ENCODE assay signal across 12 cellular contexts in genomic region chr14:91410781-91411536, GRCh38. TPM values are rescaled to one million over a fixed set of nuclear protein-coding genes. Genes with fewer than 3 reads are reported as not detected.
DNase-seq lines count a peak whose midpoint lies in the region; ATAC-seq, FAIRE-seq and TF ChIP-seq lines count a peak whose summit lies in the region.
"Had no signal": no experiment of that assay in that cellular context is flagged by ENCODE, and none has a peak within 500 bp of the region (broad histone marks: within the 10 kb centered on the region; RNA-seq: fewer than 3 reads in every experiment).

No MANE protein-coding gene starts in this region.

- dilution Hi-C loops in mammary epithelial cell (cut with HindIII; ENCODE audit: low sequenced_read_pairs) = no loop called here

- H3K27me3 ChIP-seq in mammary epithelial cell (ENCODE audit: insufficient read depth, low read length) (no peaks in the 10 kb centered on the region), HepG2 (ENCODE audit: control insufficient read depth in 1 of 2, insufficient read depth in 2 of 2, low read length in 2 of 2) (no peaks in the 10 kb centered on the region; a peak in 1 of 5 replicates), GM23248 (replicated peaks; ENCODE audit: insufficient read depth) (peaks cover 23% of the 10 kb centered on the region; the same call in 1 of the 2 replicates)

- H3K4me1 Mint-ChIP-seq in MCF 10A (ENCODE audit: insufficient read depth, unreplicated experiment) = peaks cover 4% of the 10 kb centered on the region
- H3K4me1 Mint-ChIP-seq in effector memory CD8-positive, alpha-beta T cell (ENCODE audit: low read depth in 2 of 2) = peaks cover 83 to 84% of the 10 kb centered on the region in 2 donors

- intact Hi-C loops in MCF 10A (cut with micrococcal nuclease) (no loop called here), mammary epithelial cell (cut with micrococcal nuclease) (no loop called here), OCI-LY7 (cut with micrococcal nuclease; ENCODE audit: unreplicated experiment) (no loop called here), HepG2 (cut with micrococcal nuclease; ENCODE audit: unreplicated experiment) (no loop called here)

- WGBS in mammary epithelial cell (ENCODE audit: low coverage, missing lambda C conversion rate) = 95% methylated on average over 11 of the region's 12 CpGs
- WGBS in HepG2 (ENCODE audit: low lambda C conversion rate) = 96% methylated on average over 12 of the region's 12 CpGs
- 64 to 71% methylated on average over 12 of the region's 12 CpGs for WGBS in GM23248 (ENCODE audit: low coverage in 1 of 2, low lambda C conversion rate in 2 of 2, missing lambda C conversion rate in 2 of 2), 2 experiments

- CTCF ChIA-PET in MCF 10A (lab: Yijun Ruan, JAX) = interaction anchor here (0.6 to 1.3 kb wide), 3 partner anchors 88 to 123 kb away, joined by 3 to 4 read pairs (median 3); no protein-coding TSS in a partner anchor
- CTCF ChIA-PET in mammary epithelial cell (lab: Charles Lee; ENCODE audit: low non-redundant PET) = no interaction called here
- CTCF ChIA-PET in OCI-LY7 (lab: Charles Lee; ENCODE audit: unreplicated experiment) = interaction anchor here (1.1 kb wide), 1 partner anchor 13 kb away, joined by 5 read pairs; no protein-coding TSS in a partner anchor
- CTCF ChIA-PET in HepG2 (lab: Yijun Ruan, JAX; ENCODE audit: low intra/inter-chr PET ratio, low total read pairs) = no interaction called here

- BruUV-seq in MCF 10A (replicated peaks; lab: Mats Ljungman, UMichigan) (no TSS peak), mammary epithelial cell (replicated peaks; lab: Mats Ljungman, UMichigan) (no TSS peak), OCI-LY7 (replicated peaks; lab: Mats Ljungman, UMichigan) (no TSS peak), HepG2 (replicated peaks; lab: Mats Ljungman, UMichigan) (no TSS peak)

- no peak overlapping the region for H3K27ac ChIP-seq in mammary epithelial cell (ENCODE audit: insufficient read depth, low read depth, low read length)
- peak overlapping the region; percentile 50 for H3K27ac ChIP-seq in OCI-LY7 (ENCODE audit: low read depth, low read length, poor library complexity, severe bottlenecking)
- H3K27ac ChIP-seq in HepG2 (ENCODE audit: extremely low read length, insufficient read depth, low read length) = no peak overlapping the region
- H3K27ac ChIP-seq in GM23248 = no peak overlapping the region
- H3K27ac ChIP-seq: parathyroid adenoma had no signal

- no peak for FAIRE-seq in HepG2 (lab: Jason Lieb, UNC)

- H3K27me3 Mint-ChIP-seq in MCF 10A (ENCODE audit: insufficient read depth, unreplicated experiment) = no peaks in the 10 kb centered on the region
- no peaks in the 10 kb centered on the region for H3K27me3 Mint-ChIP-seq in effector memory CD8-positive, alpha-beta T cell

- no peak for ATAC-seq in effector memory CD8-positive, alpha-beta T cell (replicated peaks)
- no peak for ATAC-seq in HepG2

- DNase-seq in MCF 10A (ENCODE audit: unreplicated experiment) (no peak), mammary epithelial cell (no peak), OCI-LY7 (ENCODE audit: low spot score) (peak; percentile 61), superior temporal gyrus (ENCODE audit: extremely low spot score) (no peak), HepG2 (ENCODE audit: low spot score) (no peak), GM23248 (no peak)
- DNase-seq in effector memory CD8-positive, alpha-beta T cell = no peak
- DNase-seq in stimulated activated CD4-positive, alpha-beta T cell treated with anti-CD3 and anti-CD28 coated beads, Interleukin-4, amount 100 ng/mL, for 4 hours = no peak
- DNase-seq: activated gamma-delta T cell, islet precursor cell had no signal

- H3K36me3 ChIP-seq in mammary epithelial cell (ENCODE audit: insufficient read depth, low read length) = no peaks in the 10 kb centered on the region
- peaks cover 100% of the 10 kb centered on the region for H3K36me3 ChIP-seq in OCI-LY7 (ENCODE audit: insufficient read depth, low read length)
- H3K36me3 ChIP-seq in HepG2 (replicated peaks in 1 of 2; ENCODE audit: control insufficient read depth in 1 of 2, insufficient read depth in 2 of 2, low read length in 2 of 2) = peaks cover 6 to 8% of the 10 kb centered on the region in 2 experiments; a peak in 3 of 5 replicates
- no peaks in the 10 kb centered on the region for H3K36me3 ChIP-seq in GM23248 (ENCODE audit: low read depth)

- TF ChIP-seq RAD21 in HepG2 (CRISPR knock-in tag; IDR thresholded peaks at IDR 0.05) = no peak

- H3F3A ChIP-seq in GM23248 (ENCODE audit: insufficient read depth) = no peaks in the 10 kb centered on the region

- H3K9ac ChIP-seq in mammary epithelial cell (ENCODE audit: insufficient read depth, low read length) = no peak overlapping the region
- H3K9ac ChIP-seq in HepG2 (ENCODE audit: insufficient read depth, low read depth, low read length) = no peak overlapping the region
- no peak overlapping the region for H3K9ac ChIP-seq in GM23248
- H3K9ac ChIP-seq: parathyroid adenoma had no signal

- H3K4me1 ChIP-seq in mammary epithelial cell (ENCODE audit: insufficient read depth, low read length) = no peaks in the 10 kb centered on the region
- peaks cover 87% of the 10 kb centered on the region for H3K4me1 ChIP-seq in OCI-LY7 (ENCODE audit: insufficient read depth, low read length, poor library complexity, severe bottlenecking)
- H3K4me1 ChIP-seq in HepG2 (ENCODE audit: insufficient read depth, low read length) = peaks cover 44% of the 10 kb centered on the region
- no peaks in the 10 kb centered on the region for H3K4me1 ChIP-seq in GM23248 (ENCODE audit: insufficient read depth)

- POLR2A ChIA-PET in MCF 10A (lab: Yijun Ruan, JAX) = interaction anchor here (0.6 kb wide), 1 partner anchor 20 kb away, joined by 3 read pairs; no protein-coding TSS in a partner anchor
- POLR2A ChIA-PET in OCI-LY7 (lab: Charles Lee) = interaction anchor here (0.7 to 12.4 kb wide), 7 partner anchors 10 to 98 kb away, joined by 3 to 196 read pairs (median 3); no protein-coding TSS in a partner anchor
- POLR2A ChIA-PET in HepG2 (lab: Yijun Ruan, JAX) = no interaction called here

- peaks cover 14% of the 10 kb centered on the region for H3K36me3 Mint-ChIP-seq in MCF 10A (ENCODE audit: insufficient read depth, unreplicated experiment)
- H3K36me3 Mint-ChIP-seq in effector memory CD8-positive, alpha-beta T cell (ENCODE audit: insufficient read depth) = peaks cover 93% of the 10 kb centered on the region

- TF ChIP-seq EP300 in HepG2 (IDR thresholded peaks at IDR 0.05; ENCODE audit: low read depth in 2 of 2, low read length in 2 of 2) (no peak), HepG2 (CRISPR knock-in tag; IDR thresholded peaks at IDR 0.05; ENCODE audit: borderline replicate concordance) (no peak)

- H3K9me3 ChIP-seq in mammary epithelial cell (replicated peaks; ENCODE audit: insufficient read depth, low read length) (no peaks in the 10 kb centered on the region), OCI-LY7 (ENCODE audit: low read length) (no peaks in the 10 kb centered on the region), HepG2 (ENCODE audit: low read length) (no peaks in the 10 kb centered on the region), GM23248 (ENCODE audit: low read depth) (no peaks in the 10 kb centered on the region)

- peak overlapping the region; percentile 20 for H3K27ac Mint-ChIP-seq in MCF 10A (ENCODE audit: low read depth, unreplicated experiment)
- peak overlapping the region; percentile 91 to 93 for H3K27ac Mint-ChIP-seq in effector memory CD8-positive, alpha-beta T cell

- TF ChIP-seq POLR2A in HepG2 (IDR thresholded peaks at IDR 0.05; ENCODE audit: insufficient read depth in 1 of 2, low read depth in 2 of 2, low read length in 2 of 2) = no peak

- H3K9me2 ChIP-seq in OCI-LY7 (ENCODE audit: insufficient read depth, low read length) (no peaks in the 10 kb centered on the region), GM23248 (ENCODE audit: insufficient read depth) (no peaks in the 10 kb centered on the region)

- H2AFZ ChIP-seq in mammary epithelial cell (ENCODE audit: low read depth, low read length) (no peak overlapping the region), OCI-LY7 (ENCODE audit: low read length) (no peak overlapping the region), HepG2 (ENCODE audit: low read length) (no peak overlapping the region), GM23248 (no peak overlapping the region)
- H2AFZ ChIP-seq: parathyroid adenoma had no signal

- TF ChIP-seq CTCF in MCF 10A (IDR thresholded peaks at IDR 0.05; ENCODE audit: unreplicated experiment) (no peak), mammary epithelial cell (conservative IDR thresholded peaks at IDR 0.05 in 1 of 2, IDR thresholded peaks at IDR 0.05 in 1 of 2; ENCODE audit: extremely low read depth in 1 of 2, insufficient read depth in 1 of 2, low read depth in 1 of 2, low read length in 2 of 2) (no peak), OCI-LY7 (conservative IDR thresholded peaks at IDR 0.05; ENCODE audit: low read length) (no peak), HepG2 (CRISPR knock-in tag; IDR thresholded peaks at IDR 0.05) (no peak)

- no peaks in the 10 kb centered on the region for H3K79me2 ChIP-seq in mammary epithelial cell (ENCODE audit: insufficient read depth, low read length)
- H3K79me2 ChIP-seq in OCI-LY7 (ENCODE audit: insufficient read depth, low read depth, low read length) = peaks cover 100% of the 10 kb centered on the region
- peaks cover 26% of the 10 kb centered on the region for H3K79me2 ChIP-seq in HepG2 (ENCODE audit: insufficient read depth, low read length)
- no peaks in the 10 kb centered on the region for H3K79me2 ChIP-seq in GM23248 (ENCODE audit: insufficient read depth)

- H3K4me2 ChIP-seq in mammary epithelial cell (ENCODE audit: insufficient read depth, low read depth, low read length) = no peak overlapping the region
- H3K4me2 ChIP-seq in OCI-LY7 (ENCODE audit: low read length) = peak overlapping the region; percentile 99
- no peak overlapping the region for H3K4me2 ChIP-seq in HepG2 (ENCODE audit: low read depth, low read length)
- H3K4me2 ChIP-seq in GM23248 (ENCODE audit: unreplicated experiment) = no peak overlapping the region

- H3K4me3 ChIP-seq in mammary epithelial cell (replicated peaks in 1 of 3; ENCODE audit: insufficient read depth in 1 of 3, low read depth in 2 of 3, low read length in 3 of 3) (no peak overlapping the region), OCI-LY7 (ENCODE audit: low read depth, low read length, poor library complexity, severe bottlenecking) (peak overlapping the region; percentile 89), HepG2 (replicated peaks in 1 of 3; ENCODE audit: insufficient read depth in 1 of 3, low read depth in 2 of 3, low read length in 3 of 3) (no peak overlapping the region), GM23248 (no peak overlapping the region)
- H3K4me3 ChIP-seq: SK-N-MC had no signal

- H4K20me1 ChIP-seq in mammary epithelial cell (ENCODE audit: insufficient read depth, low read length) = no peaks in the 10 kb centered on the region
- H4K20me1 ChIP-seq in OCI-LY7 (ENCODE audit: insufficient read depth, low read length) = peaks cover 63% of the 10 kb centered on the region
- no peaks in the 10 kb centered on the region; the same call in 1 of the 2 replicates for H4K20me1 ChIP-seq in HepG2 (ENCODE audit: insufficient read depth, low read length)
- H4K20me1 ChIP-seq in GM23248 (ENCODE audit: insufficient read depth) = no peaks in the 10 kb centered on the region

- H3K4me3 Mint-ChIP-seq in MCF 10A (ENCODE audit: unreplicated experiment) = no peak overlapping the region
- peak overlapping the region; percentile 79 to 96 for H3K4me3 Mint-ChIP-seq in effector memory CD8-positive, alpha-beta T cell

- in situ Hi-C loops in mammary epithelial cell (cut with MboI; ENCODE audit: low sequenced_read_pairs in 2 of 2) = no loop called here
- in situ Hi-C loops in HepG2 (cut with HindIII; ENCODE audit: extremely low pct_ligation_motif_present, low pct_unique_long_range_greater_than_20kb) = no loop called here
- in situ Hi-C loops in GM23248 (cut with MboI) = no loop called here

- no peaks in the 10 kb centered on the region for H3K9me3 Mint-ChIP-seq in MCF 10A (ENCODE audit: unreplicated experiment)
- no peaks in the 10 kb centered on the region for H3K9me3 Mint-ChIP-seq in effector memory CD8-positive, alpha-beta T cell

RNA-seq across cellular contexts. Expression of gene CCDC88C, which starts 6.7 kb away (rescaled TPM):
- 11.4 and 19.7 TPM in 2 replicates for total RNA-seq in MCF 10A (2022)
- 1 to 10 TPM; 2.0 to 4.7 TPM for total RNA-seq in mammary epithelial cell
- polyA plus RNA-seq in mammary epithelial cell = 1.4 TPM
- polyA minus RNA-seq in mammary epithelial cell = 0.47 TPM
- total RNA-seq in OCI-LY7 (2014; rRNA removed; shearing (Covaris generic)) = 89.3 and 137 TPM in 2 replicates
- 253 and 262 TPM in 2 replicates for total RNA-seq in OCI-LY7 (2022)
- 10.4 and 11.7 TPM in 2 replicates for total RNA-seq in HepG2 (2016; rRNA removed; fragmentation: Illumina TruSeq; extraction: Trizol)
- total RNA-seq in HepG2 (2016; cell fraction: cytosol; rRNA removed; fragmentation: Illumina TruSeq; extraction: Trizol; ENCODE audit: low read depth) = 7.1 and 8.3 TPM in 2 replicates
- total RNA-seq in HepG2 (2016; cell fraction: insoluble cytoplasmic fraction; rRNA removed; fragmentation: Illumina TruSeq; extraction: Trizol) = 7.7 and 11.4 TPM in 2 replicates
- 8.7 and 9.6 TPM in 2 replicates for total RNA-seq in HepG2 (2016; cell fraction: membrane; rRNA removed; fragmentation: Illumina TruSeq; extraction: Trizol)
- 17.4 and 18.0 TPM in 2 replicates for total RNA-seq in HepG2 (2016; cell fraction: nucleus; rRNA removed; fragmentation: Illumina TruSeq; extraction: Trizol)
- 3.6 and 4.3 TPM in 2 replicates for polyA plus RNA-seq in HepG2 (2011; rRNA removed)
- polyA plus RNA-seq in HepG2 (2011; cell fraction: cytosol; rRNA removed) = 2.3 and 3.2 TPM in 2 replicates
- polyA plus RNA-seq in HepG2 (2011; cell fraction: nucleus; rRNA removed) = 11.4 and 12.1 TPM in 2 replicates
- 3.7 and 5.3 TPM in 2 replicates for polyA plus RNA-seq in HepG2 (2012)
- polyA plus RNA-seq in HepG2 (2016; cell fraction: cytosol; fragmentation: Illumina TruSeq; extraction: Trizol; ENCODE audit: low read depth) = 5.2 and 5.3 TPM in 2 replicates
- 8.0 and 9.8 TPM in 2 replicates for polyA plus RNA-seq in HepG2 (2016; cell fraction: insoluble cytoplasmic fraction; fragmentation: Illumina TruSeq; extraction: Trizol; ENCODE audit: low read depth)
- polyA plus RNA-seq in HepG2 (2016; cell fraction: membrane; fragmentation: Illumina TruSeq; extraction: Trizol; ENCODE audit: low read depth) = 5.3 and 5.8 TPM in 2 replicates
- 18.1 and 18.5 TPM in 2 replicates for polyA plus RNA-seq in HepG2 (2016; cell fraction: nucleus; fragmentation: Illumina TruSeq; extraction: Trizol; ENCODE audit: insufficient read depth, low read depth)
- 12.3 and 15.2 TPM in 2 replicates for polyA minus RNA-seq in HepG2 (2011; rRNA and poly(A)+ RNA removed; ENCODE audit: low replicate concordance)
- polyA minus RNA-seq in HepG2 (2011; cell fraction: cytosol; rRNA and poly(A)+ RNA removed) = 4.3 and 4.5 TPM in 2 replicates
- 14.3 and 24.1 TPM in 2 replicates for polyA minus RNA-seq in HepG2 (2011; cell fraction: nucleus; rRNA and poly(A)+ RNA removed)
- not detected in 2 replicates for total RNA-seq in GM23248 (2014; rRNA removed; shearing (Covaris generic))
- polyA plus RNA-seq in GM23248 (2016; fragmentation: Nextera tagmentation; extraction: Ambion mirVana) = 0.06 TPM in 1 of 2 replicates, not detected in the other

Comparison
In these comparisons a context has a peak if more than half of its experiments do, and no peak if none do; other contexts are left out.
1. CTCF ChIA-PET loops: an anchor here in MCF 10A (0.6 to 1.3 kb wide) and OCI-LY7 (1.1 kb wide); none called in mammary epithelial cell and HepG2.